ENCODE assay signal across 8 cellular contexts in genomic region chr17:6640536-6641373, GRCh38. TPM values are rescaled to one million over a fixed set of nuclear protein-coding genes. Genes with fewer than 3 reads are reported as not detected.
A peak's percentile ranks its signal among the peaks of the same experiment; 100 is the strongest.
DNase-seq lines count a peak whose midpoint lies in the region; ATAC-seq and TF ChIP-seq lines count a peak whose summit lies in the region.

Gene KIAA0753, minus strand, starts transcription at chr17:6640711. Its CDS starts 5,608 bp downstream, at chr17:6635103.
Gene TXNDC17, plus strand, starts transcription at chr17:6641060. Its CDS starts 23 bp downstream, at chr17:6641083.

- POLR2A ChIA-PET in A673 (lab: Charles Lee; ENCODE audit: low non-redundant PET) = no interaction called here

- peak within 1 kb of the TSS; percentile 73 for H2AFZ ChIP-seq in smooth muscle cell (ENCODE audit: low read depth)

- TF ChIP-seq POLR2A in breast epithelium (IDR thresholded peaks at IDR 0.05) = peak; percentile 61

- peak within 1 kb of the TSS; percentile 95 for H3K27ac ChIP-seq in A673 (ENCODE audit: low read depth, low read length, poor library complexity, severe bottlenecking)
- peak within 1 kb of the TSS; percentile 84 for H3K27ac ChIP-seq in VCaP
- peak within 1 kb of the TSS; percentile 85 to 95 for H3K27ac ChIP-seq in breast epithelium
- peak within 1 kb of the TSS; percentile 96 for H3K27ac ChIP-seq in smooth muscle cell (ENCODE audit: low read depth)

- WGBS in smooth muscle cell (ENCODE audit: low lambda C conversion rate) = under 1% methylated on average over 55 of the region's 57 CpGs

- H3K9me3 ChIP-seq in A673 (ENCODE audit: low read depth, low read length, poor library complexity, severe bottlenecking) (no peaks in the 10 kb centered on the region), breast epithelium (no peaks in the 10 kb centered on the region), smooth muscle cell (replicated peaks; ENCODE audit: low read depth) (no peaks in the 10 kb centered on the region)

- H3K9ac ChIP-seq in smooth muscle cell (ENCODE audit: low read depth) = peak within 1 kb of the TSS; percentile 96

- H3K27me3 ChIP-seq in A673 (replicated peaks; ENCODE audit: insufficient read depth, low read depth, low read length, poor library complexity) (no peaks in the 10 kb centered on the region), breast epithelium (no peaks in the 10 kb centered on the region), smooth muscle cell (ENCODE audit: low read depth) (no peaks in the 10 kb centered on the region)

- H3F3A ChIP-seq in smooth muscle cell (ENCODE audit: low read depth) = peaks cover 6% of the 10 kb centered on the region

- no peak for TF ChIP-seq CTCF in A673 (conservative IDR thresholded peaks at IDR 0.05; ENCODE audit: low read depth, low read length)
- TF ChIP-seq CTCF in VCaP (conservative IDR thresholded peaks at IDR 0.05) = no peak
- no peak for TF ChIP-seq CTCF in breast epithelium (IDR thresholded peaks at IDR 0.05)
- no peak for TF ChIP-seq CTCF in smooth muscle cell (IDR thresholded peaks at IDR 0.05; ENCODE audit: borderline replicate concordance, insufficient read depth, poor library complexity, severe bottlenecking)

- H3K79me2 ChIP-seq in smooth muscle cell (ENCODE audit: low read depth) = peaks cover 45% of the 10 kb centered on the region

- H3K4me2 ChIP-seq in smooth muscle cell = peak within 1 kb of the TSS; percentile 90

- intact Hi-C loops in A673 (cut with micrococcal nuclease; ENCODE audit: unreplicated experiment) (loop anchor here (10.0 kb wide), 1 partner anchor 166 kb away; no protein-coding TSS in a partner anchor), breast epithelium (cut with DNase I; ENCODE audit: low total_unique reads) (no loop called here)

- H3K4me3 ChIP-seq in A673 (ENCODE audit: low read depth, low read length, poor library complexity, severe bottlenecking) (peak within 1 kb of the TSS; percentile 78), breast epithelium (peak within 1 kb of the TSS; percentile 71 to 77 (median 76)), smooth muscle cell (peak within 1 kb of the TSS; percentile 74)

- DNase-seq in A673 (ENCODE audit: low spot score) = peak; percentile 94
- peak; percentile 89 for DNase-seq in NCI-H2227 (lab: John Stamatoyannopoulos, UW; ENCODE audit: unreplicated experiment)
- DNase-seq in breast epithelium (ENCODE audit: low spot score in 2 of 2) = peak; percentile 79 to 85
- peak; percentile 87 for DNase-seq in iPS-NIHi7 (ENCODE audit: extremely low spot score)
- peak; percentile 88 for DNase-seq in smooth muscle cell (lab: John Stamatoyannopoulos, UW; ENCODE audit: unreplicated experiment)

- no TSS peak for BruUV-seq in A673 (replicated peaks; lab: Mats Ljungman, UMichigan)

- H3K4me1 ChIP-seq in A673 (ENCODE audit: insufficient read depth, low read length, poor library complexity, severe bottlenecking) = peaks cover 19% of the 10 kb centered on the region
- peaks cover 5 to 20% of the 10 kb centered on the region in 2 donors for H3K4me1 ChIP-seq in breast epithelium
- H3K4me1 ChIP-seq in smooth muscle cell (ENCODE audit: low read depth) = peaks cover 11% of the 10 kb centered on the region

- H4K20me1 ChIP-seq in smooth muscle cell (ENCODE audit: low read depth) = peaks cover 48% of the 10 kb centered on the region

- CTCF ChIA-PET in A673 (lab: Charles Lee) = interaction anchor here (0.7 kb wide), 2 partner anchors 43 to 168 kb away, joined by 3 read pairs; no protein-coding TSS in a partner anchor

- H3K36me3 ChIP-seq in A673 (ENCODE audit: insufficient read depth, low read length, poor library complexity, severe bottlenecking) (peaks cover 24% of the 10 kb centered on the region), breast epithelium (no peaks in the 10 kb centered on the region), smooth muscle cell (ENCODE audit: low read depth) (peaks cover 3% of the 10 kb centered on the region)

- peak; percentile 90 for ATAC-seq in GM18867 (IDR thresholded peaks at IDR 0.05; ENCODE audit: unreplicated experiment)
- peak; percentile 73 for ATAC-seq in HG03103 (IDR thresholded peaks at IDR 0.05; ENCODE audit: low read depth, unreplicated experiment)

RNA-seq across cellular contexts. Expression of gene KIAA0753, which starts in this region (rescaled TPM):
- total RNA-seq in A673 (2021) (41.2 and 42.8 TPM in 2 replicates), breast epithelium (10 to 100 TPM; 10.1 to 26.5 (median 25.6) TPM), smooth muscle cell (15.0 and 22.0 TPM in 2 replicates)
- 4.9 and 6.3 TPM in 2 replicates for polyA plus RNA-seq in smooth muscle cell

RNA-seq across cellular contexts. Expression of gene TXNDC17, which starts in this region (rescaled TPM):
- total RNA-seq in A673 (2021) = 140 and 147 TPM in 2 replicates
- total RNA-seq in breast epithelium = 100 to 1,000 TPM; 125 to 145 (median 134) TPM
- total RNA-seq in smooth muscle cell = 132 and 363 TPM in 2 replicates
- 431 and 468 TPM in 2 replicates for polyA plus RNA-seq in smooth muscle cell

Comparison
In these comparisons a context has a peak if more than half of its experiments do, and no peak if none do; other contexts are left out.
1. Peak in every context shown above with its lines: DNase-seq, ATAC-seq, H3K4me3 ChIP-seq and H3K27ac ChIP-seq.